In genomic region chr3:126704494-126705214, GRCh38 we compare ENCODE assay signal across 1 cellular context.
TF ChIP-seq lines count a peak whose summit lies in the region.

No MANE protein-coding gene starts in this region.

TF ChIP-seq in HepG2, 621 proteins besides CTCF, POLR2A, EP300 and RAD21 (continued from another document):
- TF ChIP-seq ZNF800 (CRISPR knock-in tag; IDR thresholded peaks at IDR 0.05): peak; percentile 78; the same call in 1 of the 2 replicates
- TF ChIP-seq U2AF2 (IDR thresholded peaks at IDR 0.05; ENCODE audit: low read depth, low read length): no peak
- no peak for TF ChIP-seq MAZ (IDR thresholded peaks at IDR 0.05; ENCODE audit: borderline replicate concordance, low read depth, low read length)
- no peak for TF ChIP-seq MAZ (CRISPR knock-in tag; IDR thresholded peaks at IDR 0.05; ENCODE audit: low read depth)
- no peak for TF ChIP-seq ZNF652 (CRISPR knock-in tag; IDR thresholded peaks at IDR 0.05; ENCODE audit: borderline replicate concordance, low read depth)
- peak; percentile 34 for TF ChIP-seq AGO2 (optimal IDR thresholded peaks at IDR 0.05; ENCODE audit: low read depth, low read length)
- TF ChIP-seq E2F2 (CRISPR knock-in tag; IDR thresholded peaks at IDR 0.05; ENCODE audit: borderline replicate concordance): no peak
- TF ChIP-seq FOXK1 (CRISPR knock-in tag; IDR thresholded peaks at IDR 0.05; ENCODE audit: borderline replicate concordance, low read depth): no peak
- no peak for TF ChIP-seq KLF15 (CRISPR knock-in tag; IDR thresholded peaks at IDR 0.05; ENCODE audit: borderline replicate concordance)
- no peak for TF ChIP-seq NR2C2 (CRISPR knock-in tag; IDR thresholded peaks at IDR 0.05; ENCODE audit: borderline replicate concordance)
- no peak for TF ChIP-seq SIX4 (CRISPR knock-in tag; IDR thresholded peaks at IDR 0.05)
- TF ChIP-seq ZNF136 (CRISPR knock-in tag; IDR thresholded peaks at IDR 0.05; ENCODE audit: low read depth): no peak
- no peak for TF ChIP-seq JDP2 (CRISPR knock-in tag; IDR thresholded peaks at IDR 0.05; ENCODE audit: borderline replicate concordance)
- no peak for TF ChIP-seq PRDM4 (CRISPR knock-in tag; IDR thresholded peaks at IDR 0.05; ENCODE audit: borderline replicate concordance)
- no peak for TF ChIP-seq ZBTB1 (CRISPR knock-in tag; IDR thresholded peaks at IDR 0.05; ENCODE audit: borderline replicate concordance)
- TF ChIP-seq ZMYM4 (CRISPR knock-in tag; IDR thresholded peaks at IDR 0.05): no peak
- TF ChIP-seq ZFYVE20 (CRISPR knock-in tag; IDR thresholded peaks at IDR 0.05; ENCODE audit: borderline replicate concordance, low read depth): 0 out of 2 replicates have a peak, but pooled peaks have one; percentile 15
- no peak for TF ChIP-seq TAF15 (IDR thresholded peaks at IDR 0.05; ENCODE audit: low read depth, low read length, poor library complexity, severe bottlenecking)
- TF ChIP-seq ZNF724P (CRISPR knock-in tag; IDR thresholded peaks at IDR 0.05; ENCODE audit: borderline replicate concordance): peak; percentile 77; the same call in 1 of the 2 replicates
- no peak for TF ChIP-seq PCBP1 (IDR thresholded peaks at IDR 0.05; ENCODE audit: borderline replicate concordance, low read depth, low read length)
- TF ChIP-seq ATF2 (CRISPR knock-in tag; IDR thresholded peaks at IDR 0.05): no peak
- no peak for TF ChIP-seq ZNF713 (CRISPR knock-in tag; IDR thresholded peaks at IDR 0.05)
- TF ChIP-seq ARNTL (CRISPR knock-in tag; IDR thresholded peaks at IDR 0.05): no peak
- TF ChIP-seq ZNF720 (CRISPR knock-in tag; IDR thresholded peaks at IDR 0.05): no peak
- TF ChIP-seq ZNF747 (CRISPR knock-in tag; IDR thresholded peaks at IDR 0.05; ENCODE audit: borderline replicate concordance): 0 out of 2 replicates have a peak, but pooled peaks have one; percentile 2
- no peak for TF ChIP-seq TBP (CRISPR knock-in tag; IDR thresholded peaks at IDR 0.05)
- TF ChIP-seq ZNF746 (CRISPR knock-in tag; IDR thresholded peaks at IDR 0.05): no peak
- TF ChIP-seq ZNF335 (CRISPR knock-in tag; IDR thresholded peaks at IDR 0.05): no peak
- no peak for TF ChIP-seq YY1 (IDR thresholded peaks at IDR 0.05; ENCODE audit: insufficient read depth, insufficient replicate concordance, low read depth, low read length)
- TF ChIP-seq ERF (CRISPR knock-in tag; IDR thresholded peaks at IDR 0.05): no peak
- no peak for TF ChIP-seq FUBP1 (CRISPR knock-in tag; IDR thresholded peaks at IDR 0.05; ENCODE audit: borderline replicate concordance)
- no peak for TF ChIP-seq ZBTB4 (CRISPR knock-in tag; IDR thresholded peaks at IDR 0.05; ENCODE audit: borderline replicate concordance)
- TF ChIP-seq ZNF326 (CRISPR knock-in tag; IDR thresholded peaks at IDR 0.05; ENCODE audit: borderline replicate concordance): no peak
- no peak for TF ChIP-seq ZNF572 (CRISPR knock-in tag; IDR thresholded peaks at IDR 0.05)
- TF ChIP-seq MZF1 (CRISPR knock-in tag; IDR thresholded peaks at IDR 0.05; ENCODE audit: borderline replicate concordance): no peak
- TF ChIP-seq TRIM22 (IDR thresholded peaks at IDR 0.05): no peak
